In the genomic region with DNA sequence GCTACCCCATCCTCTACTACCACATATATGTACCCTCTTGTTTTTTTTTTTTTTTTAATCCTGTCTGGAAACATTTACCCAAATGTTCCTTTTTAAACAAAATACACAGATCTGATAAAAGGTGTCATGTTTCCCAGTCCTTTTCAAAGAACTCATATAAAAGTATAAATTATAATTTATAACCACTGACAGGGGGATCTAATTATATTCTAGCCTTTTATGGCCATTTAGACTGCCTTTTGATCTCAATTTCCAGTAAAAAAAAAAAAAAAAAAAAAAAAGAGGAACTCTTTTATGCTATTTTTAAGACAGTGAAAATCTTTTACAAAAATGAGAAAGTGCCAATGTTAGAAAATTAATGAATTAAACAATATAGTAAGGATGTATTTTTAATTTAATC, we compare ENCODE assay signal across 18 cellular contexts.
DNase-seq lines count a peak whose midpoint lies in the region; ATAC-seq and TF ChIP-seq lines count a peak whose summit lies in the region.
"Had no signal": no experiment of that assay in that cellular context is flagged by ENCODE, and none has a peak within 500 bp of the region (broad histone marks: within the 10 kb centered on the region; RNA-seq: fewer than 3 reads in every experiment).

No MANE protein-coding gene starts in this region.

- intact Hi-C loops in HCT116 (cut with micrococcal nuclease): no loop called here

- TF ChIP-seq RAD21 in HCT116 (IDR thresholded peaks at IDR 0.05; ENCODE audit: low read depth) (no peak), SK-N-SH (IDR thresholded peaks at IDR 0.05; ENCODE audit: low read length) (no peak)

- H3K9me2 ChIP-seq in HCT116 (ENCODE audit: insufficient read depth) (no peaks in the 10 kb centered on the region), MM.1S (replicated peaks; ENCODE audit: insufficient read depth, low read length) (0 out of 2 replicates have a peak, but pooled peaks cover 4% of the 10 kb centered on the region), SK-N-SH (no peaks in the 10 kb centered on the region)

- RAD21 ChIA-PET in HCT116 (lab: Charles Lee; ENCODE audit: low non-redundant PET in 1 of 2, low total read pairs in 2 of 2, uncharacterized antibody in 2 of 2, unreplicated experiment in 2 of 2): interaction anchor here in 1 of 2 experiments (0.6 kb wide), 1 partner anchor 62 kb away, joined by 4 read pairs; no protein-coding TSS in a partner anchor

- no peak overlapping the region for H3K27ac ChIP-seq in HCT116 (ENCODE audit: low read depth, low read length)
- H3K27ac ChIP-seq in MM.1S (ENCODE audit: low read length): no peak overlapping the region
- no peak overlapping the region for H3K27ac ChIP-seq in SK-N-SH (ENCODE audit: low read depth in 2 of 2, low read length in 1 of 2)

- H2AFZ ChIP-seq in HCT116 (ENCODE audit: low read depth, low read length, poor library complexity, severe bottlenecking): peak overlapping the region; percentile 55
- no peak overlapping the region for H2AFZ ChIP-seq in MM.1S (ENCODE audit: low read length)
- H2AFZ ChIP-seq in SK-N-SH (ENCODE audit: low read depth): no peak overlapping the region

- no peaks in the 10 kb centered on the region for H3K27me3 ChIP-seq in HCT116 (ENCODE audit: insufficient read depth, low read length)
- no peaks in the 10 kb centered on the region for H3K27me3 ChIP-seq in MM.1S (replicated peaks; ENCODE audit: insufficient read depth, low read length)
- no peaks in the 10 kb centered on the region for H3K27me3 ChIP-seq in SK-N-SH (ENCODE audit: insufficient read depth)
- H3K27me3 ChIP-seq: BE2C had no signal

- H3K4me1 ChIP-seq in HCT116 (ENCODE audit: control insufficient read depth in 1 of 2, insufficient read depth in 2 of 2, low read length in 2 of 2) (peaks cover 42 to 43% of the 10 kb centered on the region in 2 experiments), MM.1S (ENCODE audit: low read length) (no peaks in the 10 kb centered on the region), SK-N-SH (ENCODE audit: control insufficient read depth in 1 of 2, insufficient read depth in 2 of 2, low read depth in 1 of 2, low read length in 1 of 2) (no peaks in the 10 kb centered on the region; a peak in 1 of 4 replicates)
- H3K4me1 ChIP-seq: BE2C had no signal

- H3F3A ChIP-seq in MM.1S (ENCODE audit: insufficient read depth, low read length) (no peaks in the 10 kb centered on the region), SK-N-SH (replicated peaks; ENCODE audit: insufficient read depth) (no peaks in the 10 kb centered on the region)

- H3K79me2 ChIP-seq in HCT116 (ENCODE audit: insufficient read depth, low read length) (no peaks in the 10 kb centered on the region), MM.1S (ENCODE audit: low read length) (no peaks in the 10 kb centered on the region), SK-N-SH (ENCODE audit: insufficient read depth) (no peaks in the 10 kb centered on the region)

- CTCF ChIA-PET in HCT116 (lab: Charles Lee) (interaction anchor here (0.7 kb wide), 1 partner anchor 790 kb away, joined by 3 read pairs; no protein-coding TSS in a partner anchor), SK-N-SH (lab: Yijun Ruan, JAX) (no interaction called here)

- no TSS peak for BruUV-seq in HCT116 (replicated peaks; lab: Mats Ljungman, UMichigan)

- H3K4me2 ChIP-seq in HCT116 (ENCODE audit: low read length) (peak overlapping the region; percentile 66; the same call in 1 of the 2 replicates), MM.1S (ENCODE audit: low read depth, low read length) (no peak overlapping the region), SK-N-SH (no peak overlapping the region)

- TF ChIP-seq EP300 in SK-N-SH (IDR thresholded peaks at IDR 0.05; ENCODE audit: borderline replicate concordance in 1 of 2, low read depth in 1 of 2, low read length in 1 of 2): no peak

- DNase-seq in HCT116 (ENCODE audit: low read depth, low spot score) (no peak), NCI-H146 treated with DMSO at 0.1 percent for 48 hours (lab: John Stamatoyannopoulos, UW; ENCODE audit: unreplicated experiment) (peak; percentile 10), OCI-M1 (lab: John Stamatoyannopoulos, UW) (peak; percentile 10), MM.1S (no peak), SK-N-SH (no peak)
- DNase-seq: ACHN; BE2C; C1 segment of cervical spinal cord; CD4-positive, CD25-positive, alpha-beta regulatory T cell; CD8-positive, alpha-beta memory T cell; COR-L47; DMS 273 treated with DMSO at 0.1 percent for 48 hours; DMS53; DND-41; H9; HFFc6; IMR-90 had no signal

- TF ChIP-seq CTCF in HCT116 (IDR thresholded peaks at IDR 0.05 in 2 of 3, conservative IDR thresholded peaks at IDR 0.05 in 1 of 3; ENCODE audit: borderline replicate concordance in 1 of 3, insufficient read depth in 1 of 3, low read depth in 2 of 3, low read length in 2 of 3) (no peak), MM.1S (IDR thresholded peaks at IDR 0.05; ENCODE audit: low read length) (no peak), SK-N-SH (IDR thresholded peaks at IDR 0.05) (no peak)

- no peaks in the 10 kb centered on the region for H3K9me3 ChIP-seq in HCT116 (ENCODE audit: control insufficient read depth in 1 of 2, insufficient read depth in 1 of 2, low read depth in 1 of 2, low read length in 2 of 2)
- no peaks in the 10 kb centered on the region for H3K9me3 ChIP-seq in MM.1S (replicated peaks; ENCODE audit: insufficient read depth, low read length)
- H3K9me3 ChIP-seq in SK-N-SH: no peaks in the 10 kb centered on the region
- H3K9me3 ChIP-seq: BE2C had no signal

- H3K36me3 ChIP-seq in HCT116 (ENCODE audit: control insufficient read depth in 1 of 2, insufficient read depth in 2 of 2, low read length in 2 of 2) (no peaks in the 10 kb centered on the region), MM.1S (replicated peaks; ENCODE audit: insufficient read depth, low read length) (no peaks in the 10 kb centered on the region), SK-N-SH (replicated peaks in 1 of 2; ENCODE audit: control insufficient read depth in 1 of 2, insufficient read depth in 2 of 2, low read length in 1 of 2) (peaks cover 0 to 3% of the 10 kb centered on the region in 2 experiments)
- H3K36me3 ChIP-seq: BE2C had no signal

- ATAC-seq in HCT116: no peak
- ATAC-seq in HG03439 (IDR thresholded peaks at IDR 0.05; ENCODE audit: unreplicated experiment): no peak

- POLR2A ChIA-PET in HCT116 (lab: Charles Lee) (no interaction called here), SK-N-SH (lab: Yijun Ruan, JAX) (no interaction called here)

- H4K20me1 ChIP-seq in HCT116 (ENCODE audit: insufficient read depth) (no peaks in the 10 kb centered on the region), MM.1S (ENCODE audit: insufficient read depth, low read length) (no peaks in the 10 kb centered on the region), SK-N-SH (ENCODE audit: insufficient read depth) (no peaks in the 10 kb centered on the region)

- no peak for TF ChIP-seq POLR2A in HCT116 (IDR thresholded peaks at IDR 0.05; ENCODE audit: borderline replicate concordance, extremely low read depth, insufficient read depth, insufficient read length)

- H3K9ac ChIP-seq in HCT116 (ENCODE audit: low read length) (no peak overlapping the region), MM.1S (ENCODE audit: low read length) (no peak overlapping the region), SK-N-SH (no peak overlapping the region)

- no peak overlapping the region for H3K4me3 ChIP-seq in HCT116 (replicated peaks in 1 of 2; ENCODE audit: low read depth in 1 of 2, low read length in 2 of 2)
- H3K4me3 ChIP-seq in MM.1S (ENCODE audit: low read length): no peak overlapping the region
- no peak overlapping the region for H3K4me3 ChIP-seq in SK-N-SH (ENCODE audit: low read depth in 2 of 2, low read length in 1 of 2)

TF ChIP-seq in HCT116, 20 proteins besides CTCF, POLR2A, EP300 and RAD21 (continues in another document):
- TF ChIP-seq, protein P1, sequence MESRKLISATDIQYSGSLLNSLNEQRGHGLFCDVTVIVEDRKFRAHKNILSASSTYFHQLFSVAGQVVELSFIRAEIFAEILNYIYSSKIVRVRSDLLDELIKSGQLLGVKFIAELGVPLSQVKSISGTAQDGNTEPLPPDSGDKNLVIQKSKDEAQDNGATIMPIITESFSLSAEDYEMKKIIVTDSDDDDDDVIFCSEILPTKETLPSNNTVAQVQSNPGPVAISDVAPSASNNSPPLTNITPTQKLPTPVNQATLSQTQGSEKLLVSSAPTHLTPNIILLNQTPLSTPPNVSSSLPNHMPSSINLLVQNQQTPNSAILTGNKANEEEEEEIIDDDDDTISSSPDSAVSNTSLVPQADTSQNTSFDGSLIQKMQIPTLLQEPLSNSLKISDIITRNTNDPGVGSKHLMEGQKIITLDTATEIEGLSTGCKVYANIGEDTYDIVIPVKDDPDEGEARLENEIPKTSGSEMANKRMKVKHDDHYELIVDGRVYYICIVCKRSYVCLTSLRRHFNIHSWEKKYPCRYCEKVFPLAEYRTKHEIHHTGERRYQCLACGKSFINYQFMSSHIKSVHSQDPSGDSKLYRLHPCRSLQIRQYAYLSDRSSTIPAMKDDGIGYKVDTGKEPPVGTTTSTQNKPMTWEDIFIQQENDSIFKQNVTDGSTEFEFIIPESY (IDR thresholded peaks at IDR 0.05; ENCODE audit: extremely low read depth, insufficient replicate concordance, low read length): no peak
- TF ChIP-seq POLR2AphosphoS5 (IDR thresholded peaks at IDR 0.05; ENCODE audit: low read depth, low read length): no peak
- no peak for TF ChIP-seq EZH2 (IDR thresholded peaks at IDR 0.05)
- TF ChIP-seq EGR1 (IDR thresholded peaks at IDR 0.05; ENCODE audit: low read depth): no peak
- TF ChIP-seq SRF (IDR thresholded peaks at IDR 0.05; ENCODE audit: low read depth): no peak
- TF ChIP-seq CEBPB (IDR thresholded peaks at IDR 0.05; ENCODE audit: low read depth): no peak

TF ChIP-seq in SK-N-SH, 30 proteins besides CTCF, POLR2A, EP300 and RAD21:
- TF ChIP-seq, protein P2, sequence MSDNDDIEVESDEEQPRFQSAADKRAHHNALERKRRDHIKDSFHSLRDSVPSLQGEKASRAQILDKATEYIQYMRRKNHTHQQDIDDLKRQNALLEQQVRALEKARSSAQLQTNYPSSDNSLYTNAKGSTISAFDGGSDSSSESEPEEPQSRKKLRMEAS (IDR thresholded peaks at IDR 0.05; ENCODE audit: low read depth): no peak
- TF ChIP-seq POLR2AphosphoS5 (IDR thresholded peaks at IDR 0.05; ENCODE audit: low read depth, low read length): no peak
- TF ChIP-seq, protein P3, sequence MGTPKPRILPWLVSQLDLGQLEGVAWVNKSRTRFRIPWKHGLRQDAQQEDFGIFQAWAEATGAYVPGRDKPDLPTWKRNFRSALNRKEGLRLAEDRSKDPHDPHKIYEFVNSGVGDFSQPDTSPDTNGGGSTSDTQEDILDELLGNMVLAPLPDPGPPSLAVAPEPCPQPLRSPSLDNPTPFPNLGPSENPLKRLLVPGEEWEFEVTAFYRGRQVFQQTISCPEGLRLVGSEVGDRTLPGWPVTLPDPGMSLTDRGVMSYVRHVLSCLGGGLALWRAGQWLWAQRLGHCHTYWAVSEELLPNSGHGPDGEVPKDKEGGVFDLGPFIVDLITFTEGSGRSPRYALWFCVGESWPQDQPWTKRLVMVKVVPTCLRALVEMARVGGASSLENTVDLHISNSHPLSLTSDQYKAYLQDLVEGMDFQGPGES (IDR thresholded peaks at IDR 0.05; ENCODE audit: low read depth, low read length): no peak

Comparison
In these comparisons a context has a peak if more than half of its experiments do, and no peak if none do; other contexts are left out.
1. DNase-seq: peak in NCI-H146 treated with DMSO at 0.1 percent for 48 hours (single experiment) and OCI-M1 (single experiment); none in HCT116 (single experiment), MM.1S (single experiment) and SK-N-SH (single experiment).